In genomic region chr15:80966431-80967197, GRCh38 we compare ENCODE assay signal across 11 cellular contexts.
"Had no signal": no experiment of that assay in that cellular context is flagged by ENCODE, and none has a peak within 500 bp of the region (broad histone marks: within the 10 kb centered on the region; RNA-seq: fewer than 3 reads in every experiment).

No MANE protein-coding gene starts in this region.

- H3K27ac Mint-ChIP-seq: activated T-cell treated with anti-CD3 and anti-CD28 coated beads, Interleukin-2, amount 50 U/mL, for 72 hours had no signal

- H3K36me3 ChIP-seq: cardiac muscle cell, prostate gland had no signal

- H3K27me3 ChIP-seq: cardiac muscle cell had no signal

- H3K27me3 Mint-ChIP-seq: naive thymus-derived CD4-positive, alpha-beta T cell had no signal

- H3K9me3 ChIP-seq: prostate gland, SK-N-SH had no signal

- H3K27ac ChIP-seq: cardiac muscle cell, prostate gland had no signal

- H3K4me3 ChIP-seq: cardiac muscle cell, prostate gland had no signal

- ATAC-seq: activated T-cell treated with anti-CD3 and anti-CD28 coated beads, Interleukin-2, amount 50 U/mL, for 72 hours; naive thymus-derived CD4-positive, alpha-beta T cell; sciatic nerve had no signal

- H3K4me3 Mint-ChIP-seq: activated T-cell treated with anti-CD3 and anti-CD28 coated beads, Interleukin-2, amount 50 U/mL, for 72 hours; naive thymus-derived CD4-positive, alpha-beta T cell had no signal

- H3K4me1 ChIP-seq: prostate gland had no signal

- H3K9ac ChIP-seq: SK-N-SH had no signal

- DNase-seq: activated CD4-positive, CD25-positive, alpha-beta regulatory T cell; activated naive CD4-positive, alpha-beta T cell; activated T-cell treated with anti-CD3 and anti-CD28 coated beads, Interleukin-2, amount 50 U/mL, for 72 hours; erythroblast; naive thymus-derived CD4-positive, alpha-beta T cell; occipital lobe; SK-N-SH; stimulated activated naive CD4-positive, alpha-beta T cell treated with Interleukin-2 at 50 U/mL for 16 hours had no signal
